Comparison of ENCODE assay signal across 11 cellular contexts in genomic region chr5:145855842-145856267, GRCh38. TPM values are rescaled to one million over a fixed set of nuclear protein-coding genes. Genes with fewer than 3 reads are reported as not detected.
DNase-seq lines count a peak whose midpoint lies in the region; ATAC-seq and TF ChIP-seq lines count a peak whose summit lies in the region.
"Had no signal": no experiment of that assay in that cellular context is flagged by ENCODE, and none has a peak within 500 bp of the region (broad histone marks: within the 10 kb centered on the region; RNA-seq: fewer than 3 reads in every experiment).

No MANE protein-coding gene starts in this region.

- no peak for TF ChIP-seq RAD21 in HCT116 (IDR thresholded peaks at IDR 0.05; ENCODE audit: low read depth)

- CTCF ChIA-PET in HCT116 (lab: Charles Lee): interaction anchor here (0.8 kb wide), 1 partner anchor 11 kb away, joined by 4 read pairs; no protein-coding TSS in a partner anchor

- H3K4me2 ChIP-seq in HCT116 (ENCODE audit: low read length): no peak overlapping the region

- no peaks in the 10 kb centered on the region for H4K20me1 ChIP-seq in HCT116 (ENCODE audit: insufficient read depth)

- intact Hi-C loops in HCT116 (cut with micrococcal nuclease): no loop called here
- intact Hi-C loops in ascending aorta (cut with DNase I): loop anchor here (5.0 kb wide), 1 partner anchor 191 kb away; no protein-coding TSS in a partner anchor
- intact Hi-C loops in gastrocnemius medialis (cut with DNase I; ENCODE audit: low total_unique reads): no loop called here
- intact Hi-C loops in testis (cut with DNase I; ENCODE audit: low total_unique reads): no loop called here

- H3K4me1 ChIP-seq in HCT116 (ENCODE audit: control insufficient read depth in 1 of 2, insufficient read depth in 2 of 2, low read length in 2 of 2) (peaks cover 12 to 28% of the 10 kb centered on the region in 2 experiments), ascending aorta (peaks cover 2 to 4% of the 10 kb centered on the region in 2 donors), iPS-15b (ENCODE audit: control insufficient read depth, insufficient read depth, low read length) (no peaks in the 10 kb centered on the region), gastrocnemius medialis (peaks cover 6% of the 10 kb centered on the region in 2 donors), testis (peaks cover 16% of the 10 kb centered on the region)

- no peaks in the 10 kb centered on the region for H3K36me3 ChIP-seq in HCT116 (ENCODE audit: control insufficient read depth in 1 of 2, insufficient read depth in 2 of 2, low read length in 2 of 2)
- no peaks in the 10 kb centered on the region for H3K36me3 ChIP-seq in ascending aorta
- H3K36me3 ChIP-seq in iPS-15b (ENCODE audit: control insufficient read depth, insufficient read depth, low read length): no peaks in the 10 kb centered on the region
- no peaks in the 10 kb centered on the region for H3K36me3 ChIP-seq in gastrocnemius medialis
- no peaks in the 10 kb centered on the region for H3K36me3 ChIP-seq in testis (ENCODE audit: low read depth, missing control alignments)

- no peaks in the 10 kb centered on the region for H3K27me3 ChIP-seq in HCT116 (ENCODE audit: insufficient read depth, low read length)
- no peaks in the 10 kb centered on the region for H3K27me3 ChIP-seq in ascending aorta
- H3K27me3 ChIP-seq in iPS-15b (ENCODE audit: control insufficient read depth, insufficient read depth, low read length): no peaks in the 10 kb centered on the region
- H3K27me3 ChIP-seq in gastrocnemius medialis: no peaks in the 10 kb centered on the region
- H3K27me3 ChIP-seq in testis: no peaks in the 10 kb centered on the region

- DNase-seq in HCT116 (ENCODE audit: low read depth, low spot score) (no peak), ascending aorta (ENCODE audit: low spot score in 2 of 2) (no peak), gastrocnemius medialis (no peak), testis (no peak), NCI-H2107 (lab: John Stamatoyannopoulos, UW) (no peak), NCI-H2107 treated with DMSO at 0.1 percent for 48 hours (lab: John Stamatoyannopoulos, UW; ENCODE audit: unreplicated experiment) (no peak)
- DNase-seq: activated effector memory CD4-positive, alpha-beta T cell treated with Interleukin-2 at 50 U/mL for 16 hours had no signal

- BruUV-seq in HCT116 (replicated peaks; lab: Mats Ljungman, UMichigan): no TSS peak

- RAD21 ChIA-PET in HCT116 (lab: Charles Lee; ENCODE audit: low non-redundant PET in 1 of 2, low total read pairs in 2 of 2, uncharacterized antibody in 2 of 2, unreplicated experiment in 2 of 2): no interaction called here

- TF ChIP-seq CTCF in HCT116 (IDR thresholded peaks at IDR 0.05 in 2 of 3, conservative IDR thresholded peaks at IDR 0.05 in 1 of 3; ENCODE audit: borderline replicate concordance in 1 of 3, insufficient read depth in 1 of 3, low read depth in 2 of 3, low read length in 2 of 3) (no peak), ascending aorta (IDR thresholded peaks at IDR 0.05) (no peak), gastrocnemius medialis (IDR thresholded peaks at IDR 0.05 in 4 of 5, conservative IDR thresholded peaks at IDR 0.05 in 1 of 5) (no peak), testis (IDR thresholded peaks at IDR 0.05) (no peak)

- TF ChIP-seq POLR2A in HCT116 (IDR thresholded peaks at IDR 0.05; ENCODE audit: borderline replicate concordance, extremely low read depth, insufficient read depth, insufficient read length): no peak
- TF ChIP-seq POLR2A in gastrocnemius medialis (IDR thresholded peaks at IDR 0.05): no peak
- TF ChIP-seq POLR2A in testis (IDR thresholded peaks at IDR 0.05): no peak

- no peak overlapping the region for H3K9ac ChIP-seq in HCT116 (ENCODE audit: low read length)
- peak overlapping the region; percentile 71 for H3K9ac ChIP-seq in iPS-15b (ENCODE audit: low read depth, low read length)

- H2AFZ ChIP-seq in HCT116 (ENCODE audit: low read depth, low read length, poor library complexity, severe bottlenecking): peak overlapping the region; percentile 86

- H3K9me3 ChIP-seq in HCT116 (ENCODE audit: control insufficient read depth in 1 of 2, insufficient read depth in 1 of 2, low read depth in 1 of 2, low read length in 2 of 2) (no peaks in the 10 kb centered on the region), ascending aorta (no peaks in the 10 kb centered on the region), iPS-15b (ENCODE audit: control insufficient read depth, insufficient read depth, low read length) (no peaks in the 10 kb centered on the region), gastrocnemius medialis (no peaks in the 10 kb centered on the region), testis (no peaks in the 10 kb centered on the region)

- H3K4me3 ChIP-seq in HCT116 (replicated peaks in 1 of 2; ENCODE audit: low read depth in 1 of 2, low read length in 2 of 2): no peak overlapping the region
- peak overlapping the region; percentile 60 to 62 for H3K4me3 ChIP-seq in ascending aorta
- peak overlapping the region; percentile 60 for H3K4me3 ChIP-seq in iPS-15b (ENCODE audit: low read depth, low read length)
- H3K4me3 ChIP-seq in gastrocnemius medialis: peak overlapping the region; percentile 45 to 64 (median 51)
- peak overlapping the region in 1 of 2 donors; percentile 50 for H3K4me3 ChIP-seq in testis

- no peak overlapping the region for H3K27ac ChIP-seq in HCT116 (ENCODE audit: low read depth, low read length)
- H3K27ac ChIP-seq in ascending aorta: peak overlapping the region in 1 of 2 donors; percentile 14
- peak overlapping the region in 3 of 4 donors; percentile 29 to 49 (median 30) for H3K27ac ChIP-seq in gastrocnemius medialis
- H3K27ac ChIP-seq in testis: no peak overlapping the region

- no peaks in the 10 kb centered on the region for H3K79me2 ChIP-seq in HCT116 (ENCODE audit: insufficient read depth, low read length)

- WGBS in testis, 2 donors: 48 to 52% methylated on average over 4 of the region's 4 CpGs

- POLR2A ChIA-PET in HCT116 (lab: Charles Lee): no interaction called here

- H3K9me2 ChIP-seq in HCT116 (ENCODE audit: insufficient read depth): no peaks in the 10 kb centered on the region

- ATAC-seq in HCT116 (no peak), gastrocnemius medialis (peak in 1 of 2 donors; percentile 32), GM21526 (IDR thresholded peaks at IDR 0.05; ENCODE audit: low FRiP score, unreplicated experiment) (no peak)

- in situ Hi-C loops in gastrocnemius medialis (cut with MboI; ENCODE audit: low sequenced_read_pairs in 4 of 4): no loop called here

TF ChIP-seq in HCT116, 20 proteins besides CTCF, POLR2A, EP300 and RAD21 (continues in another document):
- TF ChIP-seq CBX3 (IDR thresholded peaks at IDR 0.05; ENCODE audit: low read depth) (no peak), FOSL1 (IDR thresholded peaks at IDR 0.05; ENCODE audit: low read depth) (no peak), CEBPB (IDR thresholded peaks at IDR 0.05; ENCODE audit: low read depth) (no peak), YY1 (IDR thresholded peaks at IDR 0.05; ENCODE audit: extremely low read depth, insufficient replicate concordance, low read depth, low read length) (no peak), TCF7L2 (IDR thresholded peaks at IDR 0.05; ENCODE audit: borderline replicate concordance, extremely low read depth, insufficient read depth, insufficient read length) (no peak), EZH2 (IDR thresholded peaks at IDR 0.05) (no peak), MAX (IDR thresholded peaks at IDR 0.05) (no peak), ZNF274 (IDR thresholded peaks at IDR 0.05; ENCODE audit: low read depth, low read length) (no peak), ZBTB33 (IDR thresholded peaks at IDR 0.05; ENCODE audit: extremely low read depth, insufficient replicate concordance, low read length) (no peak), EGR1 (IDR thresholded peaks at IDR 0.05; ENCODE audit: low read depth) (no peak), JUND (IDR thresholded peaks at IDR 0.05) (no peak), ELF1 (IDR thresholded peaks at IDR 0.05; ENCODE audit: borderline replicate concordance, low read depth) (no peak)

RNA-seq across cellular contexts. Expression of gene GRXCR2, which starts 17.0 kb away (rescaled TPM):
- total RNA-seq in HCT116 (2021; ENCODE audit: unreplicated experiment) (not detected), ascending aorta (not detected), gastrocnemius medialis (not detected), testis (under 1 TPM in 1 of 2 donors, not detected in 1; 0.31 TPM)
- polyA plus RNA-seq in HCT116 (2012): not detected in 2 replicates
- 0.99 TPM for polyA plus RNA-seq in testis (ENCODE audit: insufficient read depth, low read depth, low replicate concordance)
- total RNA-seq: subcutaneous adipose tissue; T-helper 2 cell treated with Interferon-gamma antibody and Interleukin-4, amounts not matched to agents 100 ng/mL and 5 ng/mL, for 36 hours had no signal

RNA-seq across cellular contexts. Expression of gene PRELID2, which starts 20.7 kb away (rescaled TPM):
- total RNA-seq in HCT116 (2021; ENCODE audit: unreplicated experiment) (20.1 TPM), ascending aorta (23.5 TPM), gastrocnemius medialis (1 to 10 TPM in 3 of 4 donors, not detected in 1; 1.1 to 6.7 (median 1.2) TPM), testis (10 to 100 TPM; 13.8 to 15.7 TPM)
- 9.0 and 12.7 TPM in 2 replicates for polyA plus RNA-seq in HCT116 (2012)
- 2.9 TPM for polyA plus RNA-seq in testis (ENCODE audit: insufficient read depth, low read depth, low replicate concordance)

Comparison
In these comparisons a context has a peak if more than half of its experiments do, and no peak if none do; other contexts are left out.
1. H3K27ac ChIP-seq: peak in gastrocnemius medialis (3 of 4); none in HCT116 (single experiment) and testis (0 of 2).
2. H3K4me3 ChIP-seq: peak in ascending aorta (2 of 2), iPS-15b (single experiment) and gastrocnemius medialis (4 of 4); none in HCT116 (0 of 2).